ENCODE assay signal across 22 cellular contexts in genomic region chr12:57530396-57531142, GRCh38. TPM values are rescaled to one million over a fixed set of nuclear protein-coding genes. Genes with fewer than 3 reads are reported as not detected.
DNase-seq lines count a peak whose midpoint lies in the region; ATAC-seq lines count a peak whose summit lies in the region.
"Had no signal": no experiment of that assay in that cellular context is flagged by ENCODE, and none has a peak within 500 bp of the region (broad histone marks: within the 10 kb centered on the region; RNA-seq: fewer than 3 reads in every experiment).

No MANE protein-coding gene starts in this region.

- H3K9ac ChIP-seq in SK-N-MC (ENCODE audit: insufficient read length) (no peak overlapping the region), mesendoderm (ENCODE audit: low read length) (no peak overlapping the region)
- H3K9ac ChIP-seq: parathyroid adenoma had no signal

- no peaks in the 10 kb centered on the region for H3K4me1 Mint-ChIP-seq in stimulated activated naive CD8-positive, alpha-beta T cell treated with anti-CD3 and anti-CD28 coated beads, Interleukin-15, Interleukin-2, amounts not matched to agents 100 ng/mL and 50 ng/mL, for 24 hours (ENCODE audit: low read depth)
- H3K4me1 Mint-ChIP-seq in natural killer cell treated with Interleukin-12 subunit alpha and Interleukin-12 subunit beta and Interleukin-15 and Interleukin-18, amount 100 ng/mL, for 72 hours (ENCODE audit: low read depth in 2 of 2) = peaks cover 0 to 8% of the 10 kb centered on the region in 2 donors
- H3K4me1 Mint-ChIP-seq: activated naive CD8-positive, alpha-beta T cell treated with anti-CD3 and anti-CD28 coated beads, Interleukin-2, amount 50 U/mL, for 24 hours had no signal

- H3K18ac ChIP-seq in mesendoderm (ENCODE audit: low read length) = no peak overlapping the region

- H3K56ac ChIP-seq in mesendoderm (ENCODE audit: low read length) = no peak overlapping the region

- H3K9me3 ChIP-seq in SK-N-MC (ENCODE audit: low read depth, low read length) = no peaks in the 10 kb centered on the region

- no peaks in the 10 kb centered on the region for H3K79me2 ChIP-seq in mesendoderm (ENCODE audit: control insufficient read depth, insufficient read depth, low read length)
- H3K79me2 ChIP-seq: parathyroid adenoma had no signal

- H2BK15ac ChIP-seq in mesendoderm (replicated peaks; ENCODE audit: low read depth) = no peak overlapping the region

- no peak for ATAC-seq in stimulated activated naive CD8-positive, alpha-beta T cell treated with anti-CD3 and anti-CD28 coated beads, Interleukin-15, Interleukin-2, amounts not matched to agents 100 U/mL and 50 U/mL, for 24 hours
- no peak for ATAC-seq in natural killer cell treated with Interleukin-12 subunit alpha and Interleukin-12 subunit beta and Interleukin-15 and Interleukin-18, amount 100 ng/mL, for 72 hours
- ATAC-seq: activated naive CD8-positive, alpha-beta T cell treated with anti-CD3 and anti-CD28 coated beads, Interleukin-2, amount 50 U/mL, for 24 hours; sciatic nerve had no signal

- H3K4me2 ChIP-seq in mesendoderm (ENCODE audit: low read length) = no peak overlapping the region

- peaks cover 92% of the 10 kb centered on the region for H3K36me3 ChIP-seq in SK-N-MC (ENCODE audit: insufficient read depth, low read length)
- H3K36me3 ChIP-seq in mesendoderm (ENCODE audit: control insufficient read depth, insufficient read depth, low read length) = peaks cover 8% of the 10 kb centered on the region

- no peak overlapping the region for H3K4me3 Mint-ChIP-seq in stimulated activated naive CD8-positive, alpha-beta T cell treated with anti-CD3 and anti-CD28 coated beads, Interleukin-15, Interleukin-2, amounts not matched to agents 100 ng/mL and 50 ng/mL, for 24 hours
- H3K4me3 Mint-ChIP-seq in natural killer cell treated with Interleukin-12 subunit alpha and Interleukin-12 subunit beta and Interleukin-15 and Interleukin-18, amount 100 ng/mL, for 72 hours = no peak overlapping the region
- H3K4me3 Mint-ChIP-seq: activated naive CD8-positive, alpha-beta T cell treated with anti-CD3 and anti-CD28 coated beads, Interleukin-2, amount 50 U/mL, for 24 hours; activated T-helper 1 cell treated with anti-CD3 and anti-CD28 coated beads, Interleukin-12 subunit alpha, Interleukin-12 subunit beta, Interleukin-2, Interleukin-4 antibody, amounts not matched to agents 30 ng/mL and 10 ng/mL and 1 ng/mL, durations not matched to agents 14 hours and 24 hours and 36 hours; naive B cell had no signal

- H3K9me3 Mint-ChIP-seq in stimulated activated naive CD8-positive, alpha-beta T cell treated with anti-CD3 and anti-CD28 coated beads, Interleukin-15, Interleukin-2, amounts not matched to agents 100 ng/mL and 50 ng/mL, for 24 hours = no peaks in the 10 kb centered on the region
- no peaks in the 10 kb centered on the region for H3K9me3 Mint-ChIP-seq in natural killer cell treated with Interleukin-12 subunit alpha and Interleukin-12 subunit beta and Interleukin-15 and Interleukin-18, amount 100 ng/mL, for 72 hours
- H3K9me3 Mint-ChIP-seq: activated naive CD8-positive, alpha-beta T cell treated with anti-CD3 and anti-CD28 coated beads, Interleukin-2, amount 50 U/mL, for 24 hours; activated T-helper 1 cell treated with anti-CD3 and anti-CD28 coated beads, Interleukin-12 subunit alpha, Interleukin-12 subunit beta, Interleukin-2, Interleukin-4 antibody, amounts not matched to agents 30 ng/mL and 10 ng/mL and 1 ng/mL, durations not matched to agents 14 hours and 24 hours and 36 hours; naive B cell had no signal

- no peak overlapping the region for H3K4me3 ChIP-seq in SK-N-MC
- H3K4me3 ChIP-seq in mesendoderm (ENCODE audit: low read length) = no peak overlapping the region
- H3K4me3 ChIP-seq: coronary artery had no signal

- H2AK5ac ChIP-seq in mesendoderm (ENCODE audit: low read length) = no peak overlapping the region

- no peak overlapping the region for H4K8ac ChIP-seq in mesendoderm (ENCODE audit: low read depth, low read length)

- H2BK120ac ChIP-seq in mesendoderm (ENCODE audit: low read depth, low read length) = no peak overlapping the region

- H3K4me1 ChIP-seq in mesendoderm (ENCODE audit: control insufficient read depth, low read depth, low read length) = no peaks in the 10 kb centered on the region
- H3K4me1 ChIP-seq: parathyroid adenoma had no signal

- DNase-seq in stimulated activated naive CD8-positive, alpha-beta T cell treated with anti-CD3 and anti-CD28 coated beads, Interleukin-15, Interleukin-2, amounts not matched to agents 100 U/mL and 50 U/mL, for 24 hours = no peak
- DNase-seq in SK-N-MC (ENCODE audit: low read depth, low spot score) (no peak), hypothalamus (lab: John Stamatoyannopoulos, UW) (no peak), cerebellum (ENCODE audit: low spot score) (no peak), mesendoderm (no peak)
- no peak for DNase-seq in natural killer cell treated with Interleukin-12 subunit alpha and Interleukin-12 subunit beta and Interleukin-15 and Interleukin-18, amount 100 ng/mL, for 72 hours (ENCODE audit: low spot score)
- no peak for DNase-seq in stimulated activated CD8-positive, alpha-beta memory T cell treated with anti-CD3 and anti-CD28 coated beads, Interleukin-4, amount 100 ng/mL, for 48 hours
- DNase-seq: activated naive CD8-positive, alpha-beta T cell treated with anti-CD3 and anti-CD28 coated beads, Interleukin-2, amount 50 U/mL, for 24 hours; brain microvascular endothelial cell; kidney glomerular epithelial cell; naive B cell; NCI-H1105; NCI-H2081; NCI-H510A; stimulated activated CD4-positive, alpha-beta T cell treated with anti-CD3 and anti-CD28 coated beads, Interleukin-15, amount 100 ng/mL, for 24 hours; substantia nigra; SW 1271 had no signal

- no peak overlapping the region for H4K5ac ChIP-seq in mesendoderm (ENCODE audit: low read length)

- H3K27me3 ChIP-seq in mesendoderm (ENCODE audit: insufficient read depth, low read length, poor library complexity) = no peaks in the 10 kb centered on the region
- H3K27me3 ChIP-seq: brain microvascular endothelial cell had no signal

- H3K27me3 Mint-ChIP-seq in stimulated activated naive CD8-positive, alpha-beta T cell treated with anti-CD3 and anti-CD28 coated beads, Interleukin-15, Interleukin-2, amounts not matched to agents 100 ng/mL and 50 ng/mL, for 24 hours = no peaks in the 10 kb centered on the region
- H3K27me3 Mint-ChIP-seq in natural killer cell treated with Interleukin-12 subunit alpha and Interleukin-12 subunit beta and Interleukin-15 and Interleukin-18, amount 100 ng/mL, for 72 hours = no peaks in the 10 kb centered on the region
- H3K27me3 Mint-ChIP-seq: activated naive CD8-positive, alpha-beta T cell treated with anti-CD3 and anti-CD28 coated beads, Interleukin-2, amount 50 U/mL, for 24 hours; naive B cell had no signal

- no CpG with 5 or more reads among the region's 5 CpGs for WGBS in mesendoderm (ENCODE audit: extremely low coverage, insufficient coverage, low lambda C conversion rate)

- peak overlapping the region; percentile 1 for H3K27ac Mint-ChIP-seq in stimulated activated naive CD8-positive, alpha-beta T cell treated with anti-CD3 and anti-CD28 coated beads, Interleukin-15, Interleukin-2, amounts not matched to agents 100 ng/mL and 50 ng/mL, for 24 hours
- H3K27ac Mint-ChIP-seq in natural killer cell treated with Interleukin-12 subunit alpha and Interleukin-12 subunit beta and Interleukin-15 and Interleukin-18, amount 100 ng/mL, for 72 hours = peak overlapping the region; percentile 35 to 37
- H3K27ac Mint-ChIP-seq: activated naive CD8-positive, alpha-beta T cell treated with anti-CD3 and anti-CD28 coated beads, Interleukin-2, amount 50 U/mL, for 24 hours; activated T-helper 1 cell treated with anti-CD3 and anti-CD28 coated beads, Interleukin-12 subunit alpha, Interleukin-12 subunit beta, Interleukin-2, Interleukin-4 antibody, amounts not matched to agents 30 ng/mL and 10 ng/mL and 1 ng/mL, durations not matched to agents 14 hours and 24 hours and 36 hours had no signal

- H3K79me1 ChIP-seq in mesendoderm (ENCODE audit: low read length) = no peaks in the 10 kb centered on the region

- no peak overlapping the region for H3K4ac ChIP-seq in mesendoderm (ENCODE audit: low read depth, low read length)

- peak overlapping the region; percentile 35 for H3K27ac ChIP-seq in SK-N-MC
- H3K27ac ChIP-seq in mesendoderm (ENCODE audit: low read depth, low read length) = no peak overlapping the region
- H3K27ac ChIP-seq: brain microvascular endothelial cell, coronary artery, parathyroid adenoma had no signal

- H2BK5ac ChIP-seq in mesendoderm (ENCODE audit: low read length) = no peak overlapping the region

- no peak overlapping the region for H3K23ac ChIP-seq in mesendoderm (ENCODE audit: low read length)

- H3K36me3 Mint-ChIP-seq in stimulated activated naive CD8-positive, alpha-beta T cell treated with anti-CD3 and anti-CD28 coated beads, Interleukin-15, Interleukin-2, amounts not matched to agents 100 ng/mL and 50 ng/mL, for 24 hours (ENCODE audit: low read depth) = peaks cover 65% of the 10 kb centered on the region
- peaks cover 20% of the 10 kb centered on the region for H3K36me3 Mint-ChIP-seq in natural killer cell treated with Interleukin-12 subunit alpha and Interleukin-12 subunit beta and Interleukin-15 and Interleukin-18, amount 100 ng/mL, for 72 hours

RNA-seq across cellular contexts. Expression of gene MBD6, which starts 7.9 kb away (rescaled TPM):
- 100 to 1,000 TPM in 1 of 2 donors, 10 to 100 TPM in 1; 94.1 to 123 TPM for total RNA-seq in natural killer cell treated with Interleukin-12 subunit alpha and Interleukin-12 subunit beta and Interleukin-15 and Interleukin-18, amount 100 ng/mL, for 72 hours
- total RNA-seq in cerebellum = 6.3 TPM
- polyA plus RNA-seq in mesendoderm (2013, experiment 1 of 2) = 18.9 TPM
- polyA plus RNA-seq in mesendoderm (2013, experiment 2 of 2) = 17.3 TPM

RNA-seq across cellular contexts. Expression of gene DDIT3, which starts 10.3 kb away (rescaled TPM):
- total RNA-seq in natural killer cell treated with Interleukin-12 subunit alpha and Interleukin-12 subunit beta and Interleukin-15 and Interleukin-18, amount 100 ng/mL, for 72 hours = 10 to 100 TPM; 22.2 to 39.8 TPM
- total RNA-seq in cerebellum = 6.7 TPM
- polyA plus RNA-seq in mesendoderm (2013, experiment 1 of 2) = 8.2 TPM
- 7.6 TPM for polyA plus RNA-seq in mesendoderm (2013, experiment 2 of 2)

RNA-seq across cellular contexts. Expression of gene DCTN2, which starts 16.4 kb away (rescaled TPM):
- 10 to 100 TPM; 94.2 to 98.7 TPM for total RNA-seq in natural killer cell treated with Interleukin-12 subunit alpha and Interleukin-12 subunit beta and Interleukin-15 and Interleukin-18, amount 100 ng/mL, for 72 hours
- total RNA-seq in cerebellum = 86.0 TPM
- polyA plus RNA-seq in mesendoderm (2013, experiment 1 of 2) = 63.1 TPM
- polyA plus RNA-seq in mesendoderm (2013, experiment 2 of 2) = 63.6 TPM

RNA-seq across cellular contexts. Expression of gene KIF5A, which starts 19.3 kb away (rescaled TPM):
- total RNA-seq in natural killer cell treated with Interleukin-12 subunit alpha and Interleukin-12 subunit beta and Interleukin-15 and Interleukin-18, amount 100 ng/mL, for 72 hours = 1 to 10 TPM in 1 of 2 donors, under 1 TPM in 1; 0.29 to 2.0 TPM
- 51.7 TPM for total RNA-seq in cerebellum
- polyA plus RNA-seq in mesendoderm (2013, experiment 1 of 2) = 2.4 TPM
- polyA plus RNA-seq in mesendoderm (2013, experiment 2 of 2) = 2.6 TPM

RNA-seq across cellular contexts. Expression of gene MARS1, which starts 42.7 kb away (rescaled TPM):
- 100 to 1,000 TPM; 336 to 446 TPM for total RNA-seq in natural killer cell treated with Interleukin-12 subunit alpha and Interleukin-12 subunit beta and Interleukin-15 and Interleukin-18, amount 100 ng/mL, for 72 hours
- total RNA-seq in cerebellum = 82.4 TPM
- polyA plus RNA-seq in mesendoderm (2013, experiment 1 of 2) = 723 TPM
- 704 TPM for polyA plus RNA-seq in mesendoderm (2013, experiment 2 of 2)

Comparison
In these comparisons a context has a peak if more than half of its experiments do, and no peak if none do; other contexts are left out.
1. RNA of gene MBD6, which starts 7.9 kb away (total RNA-seq): 94.1 to 123 TPM in natural killer cell treated with Interleukin-12 subunit alpha and Interleukin-12 subunit beta and Interleukin-15 and Interleukin-18, amount 100 ng/mL, for 72 hours; 6.3 TPM in cerebellum (single experiment); every median in the first group is over 10 times any median in the second.